In the genomic region with DNA sequence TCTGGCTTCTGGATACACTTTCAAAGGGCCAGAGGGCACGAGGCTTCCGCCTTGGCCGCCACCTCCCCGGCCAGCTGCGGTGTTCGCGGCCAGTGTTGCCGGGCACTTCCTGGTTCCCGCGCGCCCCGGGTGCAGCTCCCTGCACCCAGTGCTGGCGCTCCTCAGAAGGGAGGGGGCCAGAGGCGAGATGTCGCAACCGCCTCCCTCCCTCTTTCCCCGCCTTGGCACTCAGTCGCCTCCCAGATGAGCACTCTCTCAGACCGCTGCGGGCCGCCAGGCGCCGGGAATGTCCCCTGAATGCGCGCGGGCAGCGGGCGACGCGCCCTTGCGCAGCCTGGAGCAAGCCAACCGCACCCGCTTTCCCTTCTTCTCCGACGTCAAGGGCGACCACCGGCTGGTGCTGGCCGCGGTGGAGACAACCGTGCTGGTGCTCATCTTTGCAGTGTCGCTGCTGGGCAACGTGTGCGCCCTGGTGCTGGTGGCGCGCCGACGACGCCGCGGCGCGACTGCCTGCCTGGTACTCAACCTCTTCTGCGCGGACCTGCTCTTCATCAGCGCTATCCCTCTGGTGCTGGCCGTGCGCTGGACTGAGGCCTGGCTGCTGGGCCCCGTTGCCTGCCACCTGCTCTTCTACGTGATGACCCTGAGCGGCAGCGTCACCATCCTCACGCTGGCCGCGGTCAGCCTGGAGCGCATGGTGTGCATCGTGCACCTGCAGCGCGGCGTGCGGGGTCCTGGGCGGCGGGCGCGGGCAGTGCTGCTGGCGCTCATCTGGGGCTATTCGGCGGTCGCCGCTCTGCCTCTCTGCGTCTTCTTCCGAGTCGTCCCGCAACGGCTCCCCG, we compare ENCODE assay signal across 11 cellular contexts. TPM values are rescaled to one million over a fixed set of nuclear protein-coding genes. Genes with fewer than 3 reads are reported as not detected.
DNase-seq lines count a peak whose midpoint lies in the region; ATAC-seq and TF ChIP-seq lines count a peak whose summit lies in the region.
"Had no signal": no experiment of that assay in that cellular context is flagged by ENCODE, and none has a peak within 500 bp of the region (broad histone marks: within the 10 kb centered on the region; RNA-seq: fewer than 3 reads in every experiment).

Gene FFAR4, plus strand, starts transcription at position 231 of the 842 bp plus-strand sequence. Its CDS starts 56 bp downstream, at position 287.

- BruUV-seq in A673 (replicated peaks; lab: Mats Ljungman, UMichigan) = no TSS peak

- POLR2A ChIA-PET in HEK293 (lab: Yijun Ruan, JAX) (no interaction called here), A673 (lab: Charles Lee; ENCODE audit: low non-redundant PET) (no interaction called here)

- peak within 1 kb of the TSS; percentile 91 for H3K4me2 ChIP-seq in hepatocyte

- peak within 1 kb of the TSS; percentile 46 for H2AFZ ChIP-seq in hepatocyte

- ATAC-seq in RWPE2 (ENCODE audit: low read depth) (peak; percentile 47), GM18511 (IDR thresholded peaks at IDR 0.05; ENCODE audit: unreplicated experiment) (no peak)

- H3K27me3 ChIP-seq in RWPE2 (ENCODE audit: insufficient read depth, poor library complexity, severe bottlenecking) (peaks cover 42% of the 10 kb centered on the region), hepatocyte (peaks cover 61% of the 10 kb centered on the region), A673 (replicated peaks; ENCODE audit: insufficient read depth, low read depth, low read length, poor library complexity) (peaks cover 71% of the 10 kb centered on the region)

- H3K9me3 ChIP-seq in HEK293 (ENCODE audit: control insufficient read depth, insufficient read depth, low read depth, low read length) (no peaks in the 10 kb centered on the region), RWPE2 (ENCODE audit: severe bottlenecking) (no peaks in the 10 kb centered on the region), hepatocyte (ENCODE audit: low read depth) (no peaks in the 10 kb centered on the region), A673 (ENCODE audit: low read depth, low read length, poor library complexity, severe bottlenecking) (no peaks in the 10 kb centered on the region)

- H3K4me1 ChIP-seq in HEK293 (ENCODE audit: control insufficient read depth, insufficient read depth, low read length) (no peaks in the 10 kb centered on the region), RWPE2 (ENCODE audit: insufficient read depth, poor library complexity, severe bottlenecking) (no peaks in the 10 kb centered on the region), hepatocyte (ENCODE audit: insufficient read depth) (peaks cover 3% of the 10 kb centered on the region), A673 (ENCODE audit: insufficient read depth, low read length, poor library complexity, severe bottlenecking) (no peaks in the 10 kb centered on the region)

- H3K27ac ChIP-seq in HEK293 (ENCODE audit: extremely low read depth, low read depth, low read length) = no peak within 1 kb of the TSS
- H3K27ac ChIP-seq in RWPE2 (ENCODE audit: poor library complexity, severe bottlenecking) = no peak within 1 kb of the TSS
- H3K27ac ChIP-seq in hepatocyte = no peak within 1 kb of the TSS
- H3K27ac ChIP-seq in A673 (ENCODE audit: low read depth, low read length, poor library complexity, severe bottlenecking) = no peak within 1 kb of the TSS

- H3K79me2 ChIP-seq in hepatocyte = no peaks in the 10 kb centered on the region

- CTCF ChIA-PET in HEK293 (lab: Yijun Ruan, JAX) (interaction anchor here (3.7 kb wide), 1 partner anchor 12 kb away, joined by 21 read pairs; no protein-coding TSS in a partner anchor), A673 (lab: Charles Lee) (no interaction called here)

- H4K20me1 ChIP-seq in hepatocyte (ENCODE audit: insufficient read depth, poor library complexity, severe bottlenecking) = no peaks in the 10 kb centered on the region

- no peaks in the 10 kb centered on the region for H3K36me3 ChIP-seq in HEK293 (ENCODE audit: control insufficient read depth in 2 of 2, insufficient read depth in 1 of 2, low read length in 2 of 2)
- H3K36me3 ChIP-seq in RWPE2 (ENCODE audit: low read depth) = no peaks in the 10 kb centered on the region
- no peaks in the 10 kb centered on the region for H3K36me3 ChIP-seq in hepatocyte (replicated peaks; ENCODE audit: insufficient read depth, low read depth)
- no peaks in the 10 kb centered on the region for H3K36me3 ChIP-seq in A673 (ENCODE audit: insufficient read depth, low read length, poor library complexity, severe bottlenecking)

- DNase-seq in RWPE2 (ENCODE audit: low spot score) (no peak), hepatocyte (ENCODE audit: low spot score) (peak; percentile 54), retinal pigment epithelial cell (ENCODE audit: low read depth) (no peak), A673 (ENCODE audit: low spot score) (no peak), NCI-H1436 (lab: John Stamatoyannopoulos, UW) (no peak), NCI-H2171 (lab: John Stamatoyannopoulos, UW) (no peak)
- DNase-seq: activated T-cell treated with anti-CD3 and anti-CD28 coated beads, Interleukin-2, amount 50 U/mL, for 48 hours; Karpas-422; kidney glomerular epithelial cell had no signal

- peak within 1 kb of the TSS; percentile 14; the same call in 1 of the 2 replicates for H3K4me3 ChIP-seq in HEK293 (ENCODE audit: low read depth, low read length)
- H3K4me3 ChIP-seq in RWPE2 (ENCODE audit: severe bottlenecking) = peak within 1 kb of the TSS; percentile 11
- peak within 1 kb of the TSS; percentile 16 for H3K4me3 ChIP-seq in hepatocyte
- peak within 1 kb of the TSS; percentile 12 for H3K4me3 ChIP-seq in retinal pigment epithelial cell (ENCODE audit: low read length)
- H3K4me3 ChIP-seq in A673 (ENCODE audit: low read depth, low read length, poor library complexity, severe bottlenecking) = no peak within 1 kb of the TSS

- WGBS in hepatocyte (ENCODE audit: low lambda C conversion rate, missing lambda C conversion rate) = 2% methylated on average over 85 of the region's 85 CpGs

- H3K9me2 ChIP-seq in hepatocyte (replicated peaks; ENCODE audit: insufficient read depth) = no peaks in the 10 kb centered on the region

- TF ChIP-seq CTCF in HEK293 (tag by site-specific recombination; IDR thresholded peaks at IDR 0.05) (0 out of 2 replicates have a peak, but pooled peaks have one; percentile 5), RWPE2 (IDR thresholded peaks at IDR 0.05; ENCODE audit: poor library complexity, severe bottlenecking) (no peak), hepatocyte (IDR thresholded peaks at IDR 0.05; ENCODE audit: poor library complexity) (no peak), retinal pigment epithelial cell (conservative IDR thresholded peaks at IDR 0.05; ENCODE audit: low read depth, low read length) (no peak), A673 (conservative IDR thresholded peaks at IDR 0.05; ENCODE audit: low read depth, low read length) (no peak)

- intact Hi-C loops in A673 (cut with micrococcal nuclease; ENCODE audit: unreplicated experiment) = no loop called here

TF ChIP-seq in HEK293, 187 proteins besides CTCF, POLR2A, EP300 and RAD21 (continues in another document):
- TF ChIP-seq ZNF549 (tag by site-specific recombination; IDR thresholded peaks at IDR 0.05) (no peak), ZSCAN4 (tag by site-specific recombination; IDR thresholded peaks at IDR 0.05) (no peak), ZNF777 (tag by site-specific recombination; IDR thresholded peaks at IDR 0.05; ENCODE audit: borderline replicate concordance) (peak; percentile 79), HIC1 (tag by site-specific recombination; IDR thresholded peaks at IDR 0.05) (no peak), ZNF701 (tag by site-specific recombination; IDR thresholded peaks at IDR 0.05) (no peak), ZNF266 (tag by site-specific recombination; IDR thresholded peaks at IDR 0.05; ENCODE audit: low read depth) (no peak), MZF1 (tag by site-specific recombination; IDR thresholded peaks at IDR 0.05; ENCODE audit: borderline replicate concordance) (no peak)
- TF ChIP-seq, protein P1, sequence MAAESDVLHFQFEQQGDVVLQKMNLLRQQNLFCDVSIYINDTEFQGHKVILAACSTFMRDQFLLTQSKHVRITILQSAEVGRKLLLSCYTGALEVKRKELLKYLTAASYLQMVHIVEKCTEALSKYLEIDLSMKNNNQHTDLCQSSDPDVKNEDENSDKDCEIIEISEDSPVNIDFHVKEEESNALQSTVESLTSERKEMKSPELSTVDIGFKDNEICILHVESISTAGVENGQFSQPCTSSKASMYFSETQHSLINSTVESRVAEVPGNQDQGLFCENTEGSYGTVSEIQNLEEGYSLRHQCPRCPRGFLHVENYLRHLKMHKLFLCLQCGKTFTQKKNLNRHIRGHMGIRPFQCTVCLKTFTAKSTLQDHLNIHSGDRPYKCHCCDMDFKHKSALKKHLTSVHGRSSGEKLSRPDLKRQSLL (tag by site-specific recombination; IDR thresholded peaks at IDR 0.05) = no peak
- TF ChIP-seq, protein P2, sequence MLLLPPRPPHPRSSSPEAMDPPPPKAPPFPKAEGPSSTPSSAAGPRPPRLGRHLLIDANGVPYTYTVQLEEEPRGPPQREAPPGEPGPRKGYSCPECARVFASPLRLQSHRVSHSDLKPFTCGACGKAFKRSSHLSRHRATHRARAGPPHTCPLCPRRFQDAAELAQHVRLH (tag by site-specific recombination; IDR thresholded peaks at IDR 0.05) = no peak

RNA-seq across cellular contexts. Expression of gene FFAR4, which starts in this region (rescaled TPM):
- 0.16 TPM in 1 of 2 replicates, not detected in the other for total RNA-seq in hepatocyte
- 0.04 and 0.53 TPM in 2 replicates for polyA plus RNA-seq in hepatocyte
- not detected in 2 replicates for total RNA-seq in A673 (2021)

Comparison
In these comparisons a context has a peak if more than half of its experiments do, and no peak if none do; other contexts are left out.
1. Peak in DNase-seq, H3K4me3 ChIP-seq and H3K4me2 ChIP-seq in hepatocyte; RNA of the gene not detected or under 1 TPM.